ENCODE assay signal across 8 cellular contexts in genomic region chr15:67134577-67135492, GRCh38.
DNase-seq lines count a peak whose midpoint lies in the region; ATAC-seq and TF ChIP-seq lines count a peak whose summit lies in the region.

No MANE protein-coding gene starts in this region.

- ATAC-seq in effector memory CD8-positive, alpha-beta T cell (replicated peaks), result peak; percentile 40
- no peak for ATAC-seq in GM19467 (IDR thresholded peaks at IDR 0.05; ENCODE audit: unreplicated experiment)

- H3K27me3 Mint-ChIP-seq in Caco-2 (ENCODE audit: insufficient read depth, unreplicated experiment) (no peaks in the 10 kb centered on the region), neural progenitor cell (ENCODE audit: insufficient read depth, low read depth) (no peaks in the 10 kb centered on the region)
- no peaks in the 10 kb centered on the region for H3K27me3 Mint-ChIP-seq in effector memory CD8-positive, alpha-beta T cell

- no peak overlapping the region for H3K9ac ChIP-seq in neural progenitor cell

- H3K36me3 Mint-ChIP-seq in Caco-2 (ENCODE audit: insufficient read depth, unreplicated experiment), result peaks cover 33% of the 10 kb centered on the region
- H3K36me3 Mint-ChIP-seq in effector memory CD8-positive, alpha-beta T cell (ENCODE audit: insufficient read depth), result peaks cover 9% of the 10 kb centered on the region
- peaks cover 3% of the 10 kb centered on the region for H3K36me3 Mint-ChIP-seq in neural progenitor cell

- CTCF ChIA-PET in Caco-2 (lab: Charles Lee), result interaction anchor here (1.0 kb wide), 1 partner anchor 12 kb away, joined by 5 read pairs; no protein-coding TSS in a partner anchor

- peaks cover 10% of the 10 kb centered on the region for H3F3A ChIP-seq in neural progenitor cell (ENCODE audit: low read depth)

- H3K4me1 ChIP-seq in Caco-2 (peaks cover 80% of the 10 kb centered on the region), neural progenitor cell (peaks cover 55% of the 10 kb centered on the region)

- H3K9me3 ChIP-seq in Caco-2, result no peaks in the 10 kb centered on the region
- no peaks in the 10 kb centered on the region for H3K9me3 ChIP-seq in neural progenitor cell (ENCODE audit: low read depth)

- TF ChIP-seq CTCF in Caco-2 (IDR thresholded peaks at IDR 0.05; ENCODE audit: insufficient read depth in 1 of 2, low read depth in 1 of 2, low read length in 1 of 2, severe bottlenecking in 1 of 2, unreplicated experiment in 1 of 2) (no peak), neural progenitor cell (IDR thresholded peaks at IDR 0.05) (no peak)

- peak overlapping the region; percentile 56 for H3K4me3 Mint-ChIP-seq in Caco-2 (ENCODE audit: unreplicated experiment)
- peak overlapping the region; percentile 82 to 84 for H3K4me3 Mint-ChIP-seq in effector memory CD8-positive, alpha-beta T cell
- H3K4me3 Mint-ChIP-seq in neural progenitor cell, result no peak overlapping the region

- peak overlapping the region; percentile 17 for H3K4me2 ChIP-seq in neural progenitor cell

- H3K9me3 Mint-ChIP-seq in Caco-2 (ENCODE audit: unreplicated experiment), result no peaks in the 10 kb centered on the region
- no peaks in the 10 kb centered on the region for H3K9me3 Mint-ChIP-seq in effector memory CD8-positive, alpha-beta T cell
- H3K9me3 Mint-ChIP-seq in neural progenitor cell, result no peaks in the 10 kb centered on the region

- H3K36me3 ChIP-seq in Caco-2 (ENCODE audit: control insufficient read depth, insufficient read depth, low read length), result no peaks in the 10 kb centered on the region
- no peaks in the 10 kb centered on the region for H3K36me3 ChIP-seq in neural progenitor cell

- intact Hi-C loops in Caco-2 (cut with micrococcal nuclease; ENCODE audit: unreplicated experiment), result loop anchor here (1.0 kb wide), 3 partner anchors 12 to 86 kb away; no protein-coding TSS in a partner anchor

- POLR2A ChIA-PET in Caco-2 (lab: Charles Lee), result no interaction called here

- peaks cover 39% of the 10 kb centered on the region for H4K20me1 ChIP-seq in neural progenitor cell (ENCODE audit: low read depth)

- H3K4me3 ChIP-seq in Caco-2 (ENCODE audit: low read depth, low read length) (no peak overlapping the region), neural progenitor cell (no peak overlapping the region)
- H3K4me3 ChIP-seq in Jurkat, Clone E6-1 (ENCODE audit: low read length), result peak overlapping the region; percentile 21

- H3K27ac ChIP-seq in neural progenitor cell, result peak overlapping the region; percentile 57

- no peak for DNase-seq in Caco-2
- DNase-seq in Jurkat, Clone E6-1 (ENCODE audit: low read depth, low spot score), result no peak
- DNase-seq in effector memory CD8-positive, alpha-beta T cell, result no peak
- DNase-seq in neural progenitor cell (ENCODE audit: low spot score), result no peak
- no peak for DNase-seq in ureter (ENCODE audit: low spot score)
- DNase-seq in COLO668 (lab: John Stamatoyannopoulos, UW; ENCODE audit: unreplicated experiment), result no peak
- no peak for DNase-seq in globus pallidus (ENCODE audit: low spot score)

- H3K27me3 ChIP-seq in Caco-2 (replicated peaks; ENCODE audit: control insufficient read depth, insufficient read depth, low read length) (no peaks in the 10 kb centered on the region), neural progenitor cell (no peaks in the 10 kb centered on the region)

- H3K4me1 Mint-ChIP-seq in Caco-2 (ENCODE audit: low read depth, unreplicated experiment), result peaks cover 71% of the 10 kb centered on the region
- peaks cover 85 to 87% of the 10 kb centered on the region in 2 donors for H3K4me1 Mint-ChIP-seq in effector memory CD8-positive, alpha-beta T cell (ENCODE audit: low read depth in 2 of 2)
- peaks cover 79% of the 10 kb centered on the region for H3K4me1 Mint-ChIP-seq in neural progenitor cell

- BruUV-seq in Caco-2 (replicated peaks; lab: Mats Ljungman, UMichigan), result no TSS peak

- H3K79me2 ChIP-seq in neural progenitor cell (ENCODE audit: low read depth), result peaks cover 42% of the 10 kb centered on the region

- H3K27ac Mint-ChIP-seq in Caco-2 (ENCODE audit: unreplicated experiment), result peak overlapping the region; percentile 91
- H3K27ac Mint-ChIP-seq in effector memory CD8-positive, alpha-beta T cell, result peak overlapping the region; percentile 99 to 100
- H3K27ac Mint-ChIP-seq in neural progenitor cell, result peak overlapping the region; percentile 38

- H2AFZ ChIP-seq in neural progenitor cell (replicated peaks), result no peak overlapping the region

Comparison
In these comparisons a context has a peak if more than half of its experiments do, and no peak if none do; other contexts are left out.
1. H3K27ac Mint-ChIP-seq: peak in every context shown above with its lines; median percentile 100 in effector memory CD8-positive, alpha-beta T cell; 91 in Caco-2; 38 in neural progenitor cell.